ENCODE assay signal across 1 cellular context in genomic region chr5:95124101-95124500, GRCh38.
TF ChIP-seq lines count a peak whose summit lies in the region.

No MANE protein-coding gene starts in this region.

TF ChIP-seq in GM12878, 131 proteins besides CTCF, POLR2A, EP300 and RAD21 (continued from another document):
- TF ChIP-seq ZBTB4 (CRISPR knock-in tag; IDR thresholded peaks at IDR 0.05): no peak
